In genomic region chr10:77109470-77109994, GRCh38 we compare ENCODE assay signal across 24 cellular contexts.
"Had no signal": no experiment of that assay in that cellular context is flagged by ENCODE, and none has a peak within 500 bp of the region (broad histone marks: within the 10 kb centered on the region; RNA-seq: fewer than 3 reads in every experiment).

No MANE protein-coding gene starts in this region.

- H3K9me3 Mint-ChIP-seq: activated CD4-positive, alpha-beta memory T cell treated with anti-CD3 and anti-CD28 coated beads, Interleukin-2, amount 10 ng/mL, durations not matched to agents 7 days and 5 days; activated CD4-positive, alpha-beta T cell treated with anti-CD3 and anti-CD28 coated beads, Interleukin-2, amount 10 ng/mL, durations not matched to agents 7 days and 5 days; activated naive CD4-positive, alpha-beta T cell treated with anti-CD3 and anti-CD28 coated beads, Interleukin-2, amount 50 U/mL, for 24 hours; activated T-cell treated with anti-CD3 and anti-CD28 coated beads, Interleukin-2, amount 50 U/mL, for 4 hours; activated T-helper 17 cell treated with anti-CD3 and anti-CD28 coated beads, Interleukin-2, amount 50 U/mL, for 72 hours; naive thymus-derived CD4-positive, alpha-beta T cell had no signal

- DNase-seq: activated CD4-positive, alpha-beta memory T cell treated with anti-CD3 and anti-CD28 coated beads, Interleukin-2, amount 10 ng/mL, durations not matched to agents 7 days and 5 days; activated CD4-positive, alpha-beta T cell treated with anti-CD3 and anti-CD28 coated beads for 1 hour; activated CD4-positive, alpha-beta T cell treated with anti-CD3 and anti-CD28 coated beads, Interleukin-2, amount 10 ng/mL, durations not matched to agents 7 days and 5 days; activated T-cell treated with anti-CD3 and anti-CD28 coated beads, Interleukin-2, amount 50 U/mL, for 4 hours; body of pancreas; effector CD8-positive, alpha-beta T cell; head of caudate nucleus; hippocampal formation; midbrain; naive thymus-derived CD4-positive, alpha-beta T cell; nucleus accumbens; pancreas; retina; stimulated activated CD4-positive, alpha-beta T cell treated with anti-CD3 and anti-CD28 coated beads, Interleukin-12 subunit alpha, Interleukin-12 subunit beta, amount 100 ng/mL, for 4 hours; stimulated activated CD4-positive, alpha-beta T cell treated with anti-CD3 and anti-CD28 coated beads, Interleukin-4, amount 100 ng/mL, for 1 hour; stimulated activated naive CD8-positive, alpha-beta T cell treated with anti-CD3 and anti-CD28 coated beads, Interleukin-15, Interleukin-2, amounts not matched to agents 100 U/mL and 50 U/mL, for 24 hours; testis; trophoblast cell had no signal

- H3K4me3 Mint-ChIP-seq: activated CD4-positive, alpha-beta memory T cell treated with anti-CD3 and anti-CD28 coated beads, Interleukin-2, amount 10 ng/mL, durations not matched to agents 7 days and 5 days; activated CD4-positive, alpha-beta T cell treated with anti-CD3 and anti-CD28 coated beads, Interleukin-2, amount 10 ng/mL, durations not matched to agents 7 days and 5 days; activated naive CD4-positive, alpha-beta T cell treated with anti-CD3 and anti-CD28 coated beads, Interleukin-2, amount 50 U/mL, for 24 hours; activated T-cell treated with anti-CD3 and anti-CD28 coated beads, Interleukin-2, amount 50 U/mL, for 4 hours; activated T-helper 17 cell treated with anti-CD3 and anti-CD28 coated beads, Interleukin-2, amount 50 U/mL, for 72 hours; naive thymus-derived CD4-positive, alpha-beta T cell had no signal

- H3K36me3 ChIP-seq: pancreas, prostate gland had no signal

- H3K27ac ChIP-seq: body of pancreas, pancreas, prostate gland, skin epidermis, testis had no signal

- H3K36me3 Mint-ChIP-seq: activated naive CD4-positive, alpha-beta T cell treated with anti-CD3 and anti-CD28 coated beads, Interleukin-2, amount 50 U/mL, for 24 hours; naive thymus-derived CD4-positive, alpha-beta T cell had no signal

- H3K4me1 ChIP-seq: body of pancreas, pancreas, prostate gland had no signal

- H3K27me3 Mint-ChIP-seq: activated CD4-positive, alpha-beta memory T cell treated with anti-CD3 and anti-CD28 coated beads, Interleukin-2, amount 10 ng/mL, durations not matched to agents 7 days and 5 days; activated CD4-positive, alpha-beta T cell treated with anti-CD3 and anti-CD28 coated beads, Interleukin-2, amount 10 ng/mL, durations not matched to agents 7 days and 5 days; activated naive CD4-positive, alpha-beta T cell treated with anti-CD3 and anti-CD28 coated beads, Interleukin-2, amount 50 U/mL, for 24 hours had no signal

- H3K27ac Mint-ChIP-seq: activated CD4-positive, alpha-beta memory T cell treated with anti-CD3 and anti-CD28 coated beads, Interleukin-2, amount 10 ng/mL, durations not matched to agents 7 days and 5 days; activated CD4-positive, alpha-beta T cell treated with anti-CD3 and anti-CD28 coated beads, Interleukin-2, amount 10 ng/mL, durations not matched to agents 7 days and 5 days; activated naive CD4-positive, alpha-beta T cell treated with anti-CD3 and anti-CD28 coated beads, Interleukin-2, amount 50 U/mL, for 24 hours; activated T-helper 17 cell treated with anti-CD3 and anti-CD28 coated beads, Interleukin-2, amount 50 U/mL, for 72 hours; naive thymus-derived CD4-positive, alpha-beta T cell had no signal

- H3K9me3 ChIP-seq: body of pancreas, gastroesophageal sphincter, pancreas, prostate gland, testis had no signal

- H3K4me3 ChIP-seq: body of pancreas, gastroesophageal sphincter, pancreas, prostate gland, skin epidermis, testis had no signal

- H3K27me3 ChIP-seq: body of pancreas, gastroesophageal sphincter, pancreas, testis had no signal

- ATAC-seq: activated T-cell treated with anti-CD3 and anti-CD28 coated beads, Interleukin-2, amount 50 U/mL, for 4 hours; activated T-helper 17 cell treated with anti-CD3 and anti-CD28 coated beads, Interleukin-2, amount 50 U/mL, for 72 hours; body of pancreas; gastroesophageal sphincter; naive thymus-derived CD4-positive, alpha-beta T cell; pancreas; sciatic nerve; stimulated activated naive CD8-positive, alpha-beta T cell treated with anti-CD3 and anti-CD28 coated beads, Interleukin-15, Interleukin-2, amounts not matched to agents 100 U/mL and 50 U/mL, for 24 hours had no signal

- H3K4me1 Mint-ChIP-seq: activated CD4-positive, alpha-beta memory T cell treated with anti-CD3 and anti-CD28 coated beads, Interleukin-2, amount 10 ng/mL, durations not matched to agents 7 days and 5 days; activated CD4-positive, alpha-beta T cell treated with anti-CD3 and anti-CD28 coated beads, Interleukin-2, amount 10 ng/mL, durations not matched to agents 7 days and 5 days; activated naive CD4-positive, alpha-beta T cell treated with anti-CD3 and anti-CD28 coated beads, Interleukin-2, amount 50 U/mL, for 24 hours; activated T-helper 17 cell treated with anti-CD3 and anti-CD28 coated beads, Interleukin-2, amount 50 U/mL, for 72 hours had no signal
